In the genomic region with DNA sequence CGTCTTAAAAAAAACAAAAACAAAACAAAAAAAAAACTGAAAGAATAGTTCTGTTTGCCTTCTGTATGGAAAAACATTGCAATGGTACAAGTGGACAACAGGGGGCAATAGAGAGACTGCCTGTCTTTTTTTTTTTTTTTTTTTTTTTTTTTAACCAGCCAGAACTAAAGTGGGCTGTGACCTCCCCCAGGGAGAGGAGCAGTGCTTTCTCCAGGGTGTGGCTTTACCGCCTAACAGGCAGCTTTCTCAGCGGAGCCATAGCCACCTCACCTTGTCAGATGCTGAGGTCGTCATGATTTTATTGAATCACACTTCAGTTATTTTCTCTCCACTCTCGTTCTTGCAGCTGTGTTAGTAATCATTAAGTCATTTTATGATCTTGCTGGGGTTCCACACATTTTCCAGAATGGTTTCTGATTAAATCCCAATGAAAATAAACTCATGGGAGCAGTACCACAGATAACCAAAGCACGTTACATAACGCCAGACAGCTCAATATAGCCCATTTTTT, we compare ENCODE assay signal across 8 cellular contexts.
A peak's percentile ranks its signal among the peaks of the same experiment; 100 is the strongest.
DNase-seq lines count a peak whose midpoint lies in the region; ATAC-seq and TF ChIP-seq lines count a peak whose summit lies in the region.

No MANE protein-coding gene starts in this region.

- DNase-seq in NCI-H2081 (lab: John Stamatoyannopoulos, UW) (peak; percentile 19 to 29), NCI-H2081 treated with DMSO at 0.1 percent for 48 hours (lab: John Stamatoyannopoulos, UW) (no peak), SW480 (ENCODE audit: low spot score) (peak; percentile 22), epithelial cell of proximal tubule (ENCODE audit: low read depth) (no peak), retina (peak; percentile 68), GM19240 (ENCODE audit: insufficient read length, low spot score) (no peak)

- peak; percentile 80 for TF ChIP-seq CTCF in epithelial cell of proximal tubule (conservative IDR thresholded peaks at IDR 0.05; ENCODE audit: low read depth, low read length)

- no peak overlapping the region for H3K4me3 ChIP-seq in epithelial cell of proximal tubule (ENCODE audit: low read depth, low read length)

- no peak for TF ChIP-seq EP300 in Ishikawa (IDR thresholded peaks at IDR 0.05; ENCODE audit: borderline replicate concordance)

- TF ChIP-seq RAD21 in Ishikawa (IDR thresholded peaks at IDR 0.05; ENCODE audit: low read depth), result peak; percentile 23; the same call in 1 of the 2 replicates

- ATAC-seq in GM21717 (IDR thresholded peaks at IDR 0.05; ENCODE audit: unreplicated experiment), result no peak

TF ChIP-seq in Ishikawa, 13 proteins besides CTCF, POLR2A, EP300 and RAD21:
- no peak for TF ChIP-seq TEAD4 (IDR thresholded peaks at IDR 0.05)
- TF ChIP-seq, protein P1, sequence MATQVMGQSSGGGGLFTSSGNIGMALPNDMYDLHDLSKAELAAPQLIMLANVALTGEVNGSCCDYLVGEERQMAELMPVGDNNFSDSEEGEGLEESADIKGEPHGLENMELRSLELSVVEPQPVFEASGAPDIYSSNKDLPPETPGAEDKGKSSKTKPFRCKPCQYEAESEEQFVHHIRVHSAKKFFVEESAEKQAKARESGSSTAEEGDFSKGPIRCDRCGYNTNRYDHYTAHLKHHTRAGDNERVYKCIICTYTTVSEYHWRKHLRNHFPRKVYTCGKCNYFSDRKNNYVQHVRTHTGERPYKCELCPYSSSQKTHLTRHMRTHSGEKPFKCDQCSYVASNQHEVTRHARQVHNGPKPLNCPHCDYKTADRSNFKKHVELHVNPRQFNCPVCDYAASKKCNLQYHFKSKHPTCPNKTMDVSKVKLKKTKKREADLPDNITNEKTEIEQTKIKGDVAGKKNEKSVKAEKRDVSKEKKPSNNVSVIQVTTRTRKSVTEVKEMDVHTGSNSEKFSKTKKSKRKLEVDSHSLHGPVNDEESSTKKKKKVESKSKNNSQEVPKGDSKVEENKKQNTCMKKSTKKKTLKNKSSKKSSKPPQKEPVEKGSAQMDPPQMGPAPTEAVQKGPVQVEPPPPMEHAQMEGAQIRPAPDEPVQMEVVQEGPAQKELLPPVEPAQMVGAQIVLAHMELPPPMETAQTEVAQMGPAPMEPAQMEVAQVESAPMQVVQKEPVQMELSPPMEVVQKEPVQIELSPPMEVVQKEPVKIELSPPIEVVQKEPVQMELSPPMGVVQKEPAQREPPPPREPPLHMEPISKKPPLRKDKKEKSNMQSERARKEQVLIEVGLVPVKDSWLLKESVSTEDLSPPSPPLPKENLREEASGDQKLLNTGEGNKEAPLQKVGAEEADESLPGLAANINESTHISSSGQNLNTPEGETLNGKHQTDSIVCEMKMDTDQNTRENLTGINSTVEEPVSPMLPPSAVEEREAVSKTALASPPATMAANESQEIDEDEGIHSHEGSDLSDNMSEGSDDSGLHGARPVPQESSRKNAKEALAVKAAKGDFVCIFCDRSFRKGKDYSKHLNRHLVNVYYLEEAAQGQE (IDR thresholded peaks at IDR 0.05; ENCODE audit: low read depth), result no peak
- TF ChIP-seq, protein P2, sequence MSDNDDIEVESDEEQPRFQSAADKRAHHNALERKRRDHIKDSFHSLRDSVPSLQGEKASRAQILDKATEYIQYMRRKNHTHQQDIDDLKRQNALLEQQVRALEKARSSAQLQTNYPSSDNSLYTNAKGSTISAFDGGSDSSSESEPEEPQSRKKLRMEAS (IDR thresholded peaks at IDR 0.05), result 0 out of 2 replicates have a peak, but pooled peaks have one; percentile 17
- TF ChIP-seq FOXM1 (IDR thresholded peaks at IDR 0.05; ENCODE audit: borderline replicate concordance, low read depth), result no peak
- TF ChIP-seq YY1 (IDR thresholded peaks at IDR 0.05; ENCODE audit: low read depth), result no peak
- TF ChIP-seq EGR1 (IDR thresholded peaks at IDR 0.05), result no peak
- no peak for TF ChIP-seq ZBTB7A (IDR thresholded peaks at IDR 0.05; ENCODE audit: low read depth)
- TF ChIP-seq, protein P3, sequence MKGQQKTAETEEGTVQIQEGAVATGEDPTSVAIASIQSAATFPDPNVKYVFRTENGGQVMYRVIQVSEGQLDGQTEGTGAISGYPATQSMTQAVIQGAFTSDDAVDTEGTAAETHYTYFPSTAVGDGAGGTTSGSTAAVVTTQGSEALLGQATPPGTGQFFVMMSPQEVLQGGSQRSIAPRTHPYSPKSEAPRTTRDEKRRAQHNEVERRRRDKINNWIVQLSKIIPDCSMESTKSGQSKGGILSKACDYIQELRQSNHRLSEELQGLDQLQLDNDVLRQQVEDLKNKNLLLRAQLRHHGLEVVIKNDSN (IDR thresholded peaks at IDR 0.05), result no peak
- TF ChIP-seq CREB1 (IDR thresholded peaks at IDR 0.05; ENCODE audit: low read depth), result no peak

Comparison
In these comparisons a context has a peak if more than half of its experiments do, and no peak if none do; other contexts are left out.
1. DNase-seq: peak in NCI-H2081 (2 of 2), SW480 (single experiment) and retina (single experiment); none in NCI-H2081 treated with DMSO at 0.1 percent for 48 hours (single experiment), epithelial cell of proximal tubule (single experiment) and GM19240 (single experiment).